In genomic region chr5:1502737-1503120, GRCh38 we compare ENCODE assay signal across 22 cellular contexts. TPM values are rescaled to one million over a fixed set of nuclear protein-coding genes. Genes with fewer than 3 reads are reported as not detected.
DNase-seq lines count a peak whose midpoint lies in the region; ATAC-seq and TF ChIP-seq lines count a peak whose summit lies in the region.
"Had no signal": no experiment of that assay in that cellular context is flagged by ENCODE, and none has a peak within 500 bp of the region (broad histone marks: within the 10 kb centered on the region; RNA-seq: fewer than 3 reads in every experiment).

No MANE protein-coding gene starts in this region.

- TF ChIP-seq CTCF in WTC11 (IDR thresholded peaks at IDR 0.05), result no peak

- H3K4me3 Mint-ChIP-seq in stimulated activated naive CD8-positive, alpha-beta T cell treated with anti-CD3 and anti-CD28 coated beads, Interleukin-15, Interleukin-2, amounts not matched to agents 100 ng/mL and 50 ng/mL, for 24 hours, result no peak overlapping the region
- H3K4me3 Mint-ChIP-seq in WTC11, result no peak overlapping the region
- peak overlapping the region; percentile 67 to 91 (median 84) for H3K4me3 Mint-ChIP-seq in naive B cell
- H3K4me3 Mint-ChIP-seq: activated naive CD8-positive, alpha-beta T cell; activated T-helper 1 cell treated with anti-CD3 and anti-CD28 coated beads, Interleukin-12 subunit alpha, Interleukin-12 subunit beta, Interleukin-2, Interleukin-4 antibody, amounts not matched to agents 30 ng/mL and 10 ng/mL and 1 ng/mL, durations not matched to agents 14 hours and 24 hours and 36 hours; T-helper 2 cell treated with Interferon-gamma antibody and Interleukin-4, amounts not matched to agents 5 μg/mL and 100 μg/mL, for 36 hours had no signal

- H3K27ac Mint-ChIP-seq in stimulated activated naive CD8-positive, alpha-beta T cell treated with anti-CD3 and anti-CD28 coated beads, Interleukin-15, Interleukin-2, amounts not matched to agents 100 ng/mL and 50 ng/mL, for 24 hours, result peak overlapping the region; percentile 70
- H3K27ac Mint-ChIP-seq in WTC11 (peak overlapping the region; percentile 66), naive B cell (peak overlapping the region; percentile 96 to 100 (median 98))
- H3K27ac Mint-ChIP-seq: T-helper 2 cell treated with Interferon-gamma antibody and Interleukin-4, amounts not matched to agents 5 μg/mL and 100 μg/mL, for 36 hours had no signal

- CTCF ChIA-PET in WTC11 (lab: Charles Lee), result interaction anchor here (1.1 to 2.3 kb wide), 9 partner anchors 7 to 143 kb away, joined by 3 to 15 read pairs (median 4); no protein-coding TSS in a partner anchor

- ATAC-seq in stimulated activated naive CD8-positive, alpha-beta T cell treated with anti-CD3 and anti-CD28 coated beads, Interleukin-15, Interleukin-2, amounts not matched to agents 100 U/mL and 50 U/mL, for 24 hours, result no peak
- ATAC-seq in WTC11, result no peak
- no peak for ATAC-seq in naive B cell (ENCODE audit: low read depth in 2 of 2)
- ATAC-seq in GM18873 (IDR thresholded peaks at IDR 0.05; ENCODE audit: low FRiP score, unreplicated experiment), result no peak

- H3K27me3 Mint-ChIP-seq in stimulated activated naive CD8-positive, alpha-beta T cell treated with anti-CD3 and anti-CD28 coated beads, Interleukin-15, Interleukin-2, amounts not matched to agents 100 ng/mL and 50 ng/mL, for 24 hours, result no peaks in the 10 kb centered on the region
- H3K27me3 Mint-ChIP-seq in WTC11 (ENCODE audit: low read depth) (no peaks in the 10 kb centered on the region), naive B cell (no peaks in the 10 kb centered on the region)
- H3K27me3 Mint-ChIP-seq: activated naive CD8-positive, alpha-beta T cell had no signal

- peaks cover 33% of the 10 kb centered on the region for H3K36me3 Mint-ChIP-seq in stimulated activated naive CD8-positive, alpha-beta T cell treated with anti-CD3 and anti-CD28 coated beads, Interleukin-15, Interleukin-2, amounts not matched to agents 100 ng/mL and 50 ng/mL, for 24 hours (ENCODE audit: low read depth)
- H3K36me3 Mint-ChIP-seq in WTC11 (peaks cover 16% of the 10 kb centered on the region), naive B cell (no peaks in the 10 kb centered on the region)
- H3K36me3 Mint-ChIP-seq: activated naive CD8-positive, alpha-beta T cell had no signal

- POLR2A ChIA-PET in WTC11 (lab: Charles Lee), result interaction anchor here (1.0 kb wide), 1 partner anchor 11 kb away, joined by 3 read pairs; no protein-coding TSS in a partner anchor

- H3K4me1 Mint-ChIP-seq in stimulated activated naive CD8-positive, alpha-beta T cell treated with anti-CD3 and anti-CD28 coated beads, Interleukin-15, Interleukin-2, amounts not matched to agents 100 ng/mL and 50 ng/mL, for 24 hours (ENCODE audit: low read depth), result peaks cover 58% of the 10 kb centered on the region
- H3K4me1 Mint-ChIP-seq in WTC11 (peaks cover 51% of the 10 kb centered on the region), naive B cell (peaks cover 65 to 89% (median 78%) of the 10 kb centered on the region in 3 donors)

- H3K9me3 Mint-ChIP-seq in stimulated activated naive CD8-positive, alpha-beta T cell treated with anti-CD3 and anti-CD28 coated beads, Interleukin-15, Interleukin-2, amounts not matched to agents 100 ng/mL and 50 ng/mL, for 24 hours, result no peaks in the 10 kb centered on the region
- H3K9me3 Mint-ChIP-seq in WTC11 (no peaks in the 10 kb centered on the region), naive B cell (peaks cover 0 to 1% (median 0%) of the 10 kb centered on the region in 7 donors)
- H3K9me3 Mint-ChIP-seq: activated T-helper 1 cell treated with anti-CD3 and anti-CD28 coated beads, Interleukin-12 subunit alpha, Interleukin-12 subunit beta, Interleukin-2, Interleukin-4 antibody, amounts not matched to agents 30 ng/mL and 10 ng/mL and 1 ng/mL, durations not matched to agents 14 hours and 24 hours and 36 hours; T-helper 2 cell treated with Interferon-gamma antibody and Interleukin-4, amounts not matched to agents 5 μg/mL and 100 μg/mL, for 36 hours had no signal

- DNase-seq in stimulated activated naive CD8-positive, alpha-beta T cell treated with anti-CD3 and anti-CD28 coated beads, Interleukin-15, Interleukin-2, amounts not matched to agents 100 U/mL and 50 U/mL, for 24 hours, result no peak
- no peak for DNase-seq in WTC11 (ENCODE audit: low spot score)
- no peak for DNase-seq in naive B cell
- DNase-seq in kidney glomerular epithelial cell (lab: John Stamatoyannopoulos, UW), result no peak
- DNase-seq in DMS 273 treated with DMSO at 0.1 percent for 48 hours (lab: John Stamatoyannopoulos, UW), result no peak
- DNase-seq in NCI-H1694 (lab: John Stamatoyannopoulos, UW), result no peak
- DNase-seq: activated CD4-positive, CD25-positive, alpha-beta regulatory T cell; activated CD8-positive, alpha-beta memory T cell treated with anti-CD3 and anti-CD28 coated beads for 24 hours; kidney; NCI-H1092 treated with DMSO at 0.1 percent for 48 hours; NCI-H2171; NCI-H69; occipital lobe had no signal

TF ChIP-seq in WTC11, 78 proteins besides CTCF, POLR2A, EP300 and RAD21:
- TF ChIP-seq ZNF263 (CRISPR knock-in tag; IDR thresholded peaks at IDR 0.05; ENCODE audit: low read depth) (no peak), TCF7 (CRISPR knock-in tag; IDR thresholded peaks at IDR 0.05; ENCODE audit: low read depth) (no peak), TEAD1 (CRISPR knock-in tag; IDR thresholded peaks at IDR 0.05) (no peak), ELF4 (CRISPR knock-in tag; IDR thresholded peaks at IDR 0.05; ENCODE audit: low read depth) (no peak)

RNA-seq across cellular contexts. Expression of gene LPCAT1, which starts 21.0 kb away (rescaled TPM):
- 206 to 215 TPM (median 210 TPM) in 3 replicates for total RNA-seq in WTC11 (2021)
- polyA plus RNA-seq in naive B cell (ENCODE audit: low read depth in 6 of 6), result 10 to 100 TPM; 19.5 to 63.3 (median 52.7) TPM

RNA-seq across cellular contexts. Expression of gene SLC6A3, which starts 57.5 kb away (rescaled TPM):
- total RNA-seq in WTC11 (2021), result 0.53 to 0.74 TPM (median 0.64 TPM) in 3 replicates
- under 1 TPM in 1 of 6 donors, not detected in 5; 0.09 TPM for polyA plus RNA-seq in naive B cell (ENCODE audit: low read depth in 6 of 6)
- total RNA-seq: activated T-helper 1 cell treated with anti-CD3 and anti-CD28 coated beads, Interleukin-12 subunit alpha, Interleukin-12 subunit beta, Interleukin-2, Interleukin-4 antibody, amounts not matched to agents 30 ng/mL and 10 ng/mL and 1 ng/mL, durations not matched to agents 14 hours and 24 hours and 36 hours; colonic mucosa; endothelial cell of umbilical vein; fibroblast of villous mesenchyme; mononuclear cell; occipital lobe had no signal
- polyA plus RNA-seq: endothelial cell of umbilical vein had no signal

Comparison
In these comparisons a context has a peak if more than half of its experiments do, and no peak if none do; other contexts are left out.
1. H3K4me3 Mint-ChIP-seq: peak in naive B cell (8 of 8); none in stimulated activated naive CD8-positive, alpha-beta T cell treated with anti-CD3 and anti-CD28 coated beads, Interleukin-15, Interleukin-2, amounts not matched to agents 100 ng/mL and 50 ng/mL, for 24 hours (single experiment) and WTC11 (single experiment).
2. Peak in every context shown above with its lines, with median percentiles within 50 percentile points of each other: H3K27ac Mint-ChIP-seq.